Comparison of ENCODE assay signal across 30 cellular contexts in the genomic region with DNA sequence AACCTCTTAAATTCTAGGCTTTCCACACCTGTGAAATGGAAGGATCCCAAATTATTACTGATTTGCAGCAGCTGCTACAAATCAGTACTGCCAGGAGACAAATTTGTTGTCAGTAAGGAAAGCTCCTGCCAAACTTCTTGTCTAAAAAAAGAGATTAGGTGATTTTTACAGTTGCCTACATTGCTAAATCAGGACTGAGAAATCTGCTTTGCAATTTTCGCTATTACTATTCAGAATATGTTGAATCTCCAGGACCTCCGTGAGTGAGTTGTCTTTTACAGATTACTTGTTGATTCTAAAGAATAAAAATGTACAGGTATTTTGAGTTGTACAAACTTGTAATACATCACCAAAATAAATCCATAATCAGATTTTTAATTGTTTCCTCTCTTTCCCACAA.
"Had no signal": no experiment of that assay in that cellular context is flagged by ENCODE, and none has a peak within 500 bp of the region (broad histone marks: within the 10 kb centered on the region; RNA-seq: fewer than 3 reads in every experiment).

No MANE protein-coding gene starts in this region.

- H3K4me1 ChIP-seq: colonic mucosa, gastroesophageal sphincter, heart left ventricle, psoas muscle, sigmoid colon, testis, tibial artery, upper lobe of left lung had no signal

- H2AFZ ChIP-seq: hepatocyte had no signal

- H3K4me3 Mint-ChIP-seq: dendritic cell treated with granulocyte-macrophage colony-stimulating factor and Interleukin-4, amounts not matched to agents 40 ng/mL and 50 ng/mL, for 4 days; endodermal cell; memory B cell; naive thymus-derived CD8-positive, alpha-beta T cell; nephron progenitor cell; stimulated activated memory B cell treated with anti-CD40 and anti-IgM and Interleukin-4, amounts not matched to agents 10 μg/mL and 1 μg/mL and 100 μg/mL, for 72 hours had no signal

- ATAC-seq: esophagus mucosa; gastroesophageal sphincter; heart left ventricle; left lobe of liver; naive thymus-derived CD8-positive, alpha-beta T cell; psoas muscle; right cardiac atrium; stimulated activated memory B cell treated with anti-CD40 and anti-IgM and Interleukin-4, amounts not matched to agents 10 μg/mL and 1 μg/mL and 100 μg/mL, for 72 hours; stimulated activated naive CD8-positive, alpha-beta T cell treated with anti-CD3 and anti-CD28 coated beads, Interleukin-15, Interleukin-2, amounts not matched to agents 100 U/mL and 50 U/mL, for 24 hours had no signal

- H3K36me3 Mint-ChIP-seq: memory B cell; naive thymus-derived CD8-positive, alpha-beta T cell; stimulated activated memory B cell treated with anti-CD40 and anti-IgM and Interleukin-4, amounts not matched to agents 10 μg/mL and 1 μg/mL and 100 μg/mL, for 72 hours had no signal

- H3K27me3 Mint-ChIP-seq: dendritic cell treated with granulocyte-macrophage colony-stimulating factor and Interleukin-4, amounts not matched to agents 40 ng/mL and 50 ng/mL, for 4 days; memory B cell; naive thymus-derived CD8-positive, alpha-beta T cell; stimulated activated memory B cell treated with anti-CD40 and anti-IgM and Interleukin-4, amounts not matched to agents 10 μg/mL and 1 μg/mL and 100 μg/mL, for 72 hours had no signal

- H3K27ac Mint-ChIP-seq: dendritic cell treated with granulocyte-macrophage colony-stimulating factor and Interleukin-4, amounts not matched to agents 40 ng/mL and 50 ng/mL, for 4 days; endodermal cell; memory B cell; naive thymus-derived CD8-positive, alpha-beta T cell; nephron progenitor cell; stimulated activated memory B cell treated with anti-CD40 and anti-IgM and Interleukin-4, amounts not matched to agents 10 μg/mL and 1 μg/mL and 100 μg/mL, for 72 hours had no signal

- H3K4me2 ChIP-seq: hepatocyte had no signal

- H3K9me3 Mint-ChIP-seq: endodermal cell, nephron progenitor cell had no signal

- H3K9me3 ChIP-seq: colonic mucosa, gastroesophageal sphincter, heart left ventricle, psoas muscle, sigmoid colon, testis, tibial artery, upper lobe of left lung had no signal

- H3K27ac ChIP-seq: colonic mucosa, epithelial cell of prostate, gastroesophageal sphincter, heart left ventricle, hepatocyte, psoas muscle, sigmoid colon, testis, tibial artery, upper lobe of left lung had no signal

- H3K36me3 ChIP-seq: colonic mucosa, gastroesophageal sphincter, heart left ventricle, sigmoid colon, tibial artery, upper lobe of left lung had no signal

- H3K4me3 ChIP-seq: colonic mucosa, gastroesophageal sphincter, heart left ventricle, hepatocyte, lung, psoas muscle, sigmoid colon, testis, tibial artery, upper lobe of left lung had no signal

- H3K27me3 ChIP-seq: colonic mucosa, gastroesophageal sphincter, heart left ventricle, hepatocyte, sigmoid colon, testis, tibial artery, upper lobe of left lung had no signal

- H3K79me2 ChIP-seq: hepatocyte had no signal

- DNase-seq: colonic mucosa; effector CD8-positive, alpha-beta T cell; endodermal cell; foreskin fibroblast; heart left ventricle; kidney; midbrain; naive thymus-derived CD8-positive, alpha-beta T cell; nephron progenitor cell; nucleus accumbens; posterior cingulate gyrus; psoas muscle; right cardiac atrium; sigmoid colon; stimulated activated CD4-positive, alpha-beta T cell treated with anti-CD3 and anti-CD28 coated beads, Interleukin-2, amount 100 ng/mL, for 24 hours; stimulated activated CD4-positive, alpha-beta T cell treated with anti-CD3 and anti-CD28 coated beads, Interleukin-4, amount 100 ng/mL, for 24 hours; stimulated activated naive CD8-positive, alpha-beta T cell treated with anti-CD3 and anti-CD28 coated beads, Interleukin-15, Interleukin-2, amounts not matched to agents 100 U/mL and 50 U/mL, for 24 hours; substantia nigra; testis; tibial artery; upper lobe of left lung had no signal

- H3K4me1 Mint-ChIP-seq: memory B cell; naive thymus-derived CD8-positive, alpha-beta T cell; stimulated activated memory B cell treated with anti-CD40 and anti-IgM and Interleukin-4, amounts not matched to agents 10 μg/mL and 1 μg/mL and 100 μg/mL, for 72 hours had no signal
